ENCODE assay signal across 10 cellular contexts in genomic region chrY:2934048-2934447, GRCh38. TPM values are rescaled to one million over a fixed set of nuclear protein-coding genes. Genes with fewer than 3 reads are reported as not detected.
DNase-seq lines count a peak whose midpoint lies in the region; ATAC-seq and TF ChIP-seq lines count a peak whose summit lies in the region.
"Had no signal": no experiment of that assay in that cellular context is flagged by ENCODE, and none has a peak within 500 bp of the region (broad histone marks: within the 10 kb centered on the region; RNA-seq: fewer than 3 reads in every experiment).

No MANE protein-coding gene starts in this region.

- H2BK5ac ChIP-seq in neuronal stem cell (ENCODE audit: low read length), result no peak overlapping the region

- TF ChIP-seq CTCF in DOHH2 (IDR thresholded peaks at IDR 0.05; ENCODE audit: low read depth, low read length, poor library complexity, severe bottlenecking) (no peak), sigmoid colon (IDR thresholded peaks at IDR 0.05) (no peak)

- peaks cover 40% of the 10 kb centered on the region for H3K36me3 ChIP-seq in DOHH2 (ENCODE audit: control insufficient read depth, low read length)
- no peaks in the 10 kb centered on the region for H3K36me3 ChIP-seq in endocrine pancreas (ENCODE audit: control insufficient read depth, insufficient read depth, low read length)
- no peaks in the 10 kb centered on the region for H3K36me3 ChIP-seq in neuronal stem cell (replicated peaks in 1 of 2; ENCODE audit: control insufficient read depth in 2 of 2, insufficient read depth in 2 of 2, low read length in 2 of 2)
- no peaks in the 10 kb centered on the region for H3K36me3 ChIP-seq in sigmoid colon

- no peak overlapping the region for H2BK12ac ChIP-seq in neuronal stem cell (ENCODE audit: low read length)

- H3K79me2 ChIP-seq in DOHH2 (ENCODE audit: control insufficient read depth, low read length), result peaks cover 52% of the 10 kb centered on the region

- H3K4me2 ChIP-seq in DOHH2 (ENCODE audit: low read length) (peak overlapping the region; percentile 88), neuronal stem cell (ENCODE audit: insufficient read depth, low read length, poor library complexity, severe bottlenecking) (peak overlapping the region; percentile 31)

- no peak overlapping the region for H3K23ac ChIP-seq in neuronal stem cell (ENCODE audit: low read depth, low read length, poor library complexity)

- H3K4me3 ChIP-seq in DOHH2 (ENCODE audit: low read length), result peak overlapping the region; percentile 90
- peak overlapping the region; percentile 89 for H3K4me3 ChIP-seq in endocrine pancreas (ENCODE audit: control insufficient read depth, insufficient read depth, low read length)
- H3K4me3 ChIP-seq in neuronal stem cell (ENCODE audit: low read length in 2 of 2), result no peak overlapping the region
- peak overlapping the region in 2 of 4 donors; percentile 58 to 66 for H3K4me3 ChIP-seq in sigmoid colon

- no peak for TF ChIP-seq EP300 in sigmoid colon (IDR thresholded peaks at IDR 0.05)

- no peak overlapping the region for H2BK15ac ChIP-seq in neuronal stem cell (ENCODE audit: low read length)

- no peak overlapping the region for H3K14ac ChIP-seq in neuronal stem cell (ENCODE audit: low read length)

- H2AFZ ChIP-seq in neuronal stem cell (ENCODE audit: low read length), result no peak overlapping the region

- H3K27ac ChIP-seq in DOHH2 (ENCODE audit: low read depth, low read length) (peak overlapping the region; percentile 99; the same call in 1 of the 2 replicates), neuronal stem cell (replicated peaks; ENCODE audit: low read length) (peak overlapping the region; percentile 52), sigmoid colon (peak overlapping the region in 2 of 4 donors; percentile 96 to 98)

- H2BK120ac ChIP-seq in neuronal stem cell (ENCODE audit: low read depth, low read length), result no peak overlapping the region

- H3K9ac ChIP-seq in endocrine pancreas (ENCODE audit: control insufficient read depth, insufficient read depth, low read length) (peak overlapping the region; percentile 48), neuronal stem cell (ENCODE audit: low read depth, low read length, poor library complexity) (no peak overlapping the region)

- ATAC-seq in HG03378 (IDR thresholded peaks at IDR 0.05; ENCODE audit: unreplicated experiment) (no peak), GM21447 (IDR thresholded peaks at IDR 0.05; ENCODE audit: unreplicated experiment) (no peak)

- DNase-seq in NCI-H2196 treated with DMSO at 0.1 percent for 48 hours (lab: John Stamatoyannopoulos, UW; ENCODE audit: unreplicated experiment) (peak; percentile 15), neuronal stem cell (ENCODE audit: low spot score) (no peak), hepatic stellate cell (ENCODE audit: low spot score) (no peak), sigmoid colon (no peak)
- DNase-seq: NCI-H2081 treated with DMSO at 0.1 percent for 48 hours, T1000 had no signal

- no peak overlapping the region for H4K91ac ChIP-seq in neuronal stem cell (ENCODE audit: low read depth, low read length, poor library complexity)

- no peak overlapping the region for H3K4ac ChIP-seq in neuronal stem cell (ENCODE audit: low read length)

- no peak overlapping the region for H2AK5ac ChIP-seq in neuronal stem cell (ENCODE audit: low read depth, low read length)

- no CpG with 5 or more reads among the region's 11 CpGs for WGBS in neuronal stem cell (ENCODE audit: extremely low coverage in 2 of 2, insufficient read length in 2 of 2, insufficient replicate concordance in 1 of 2), 2 donors
- WGBS in sigmoid colon, 2 donors, result 26 to 38% methylated on average over 11 of the region's 11 CpGs

- TF ChIP-seq POLR2A in sigmoid colon (IDR thresholded peaks at IDR 0.05), result no peak

- H3K9me2 ChIP-seq in DOHH2 (replicated peaks; ENCODE audit: control insufficient read depth, low read length), result no peaks in the 10 kb centered on the region

- no peak overlapping the region for H3K18ac ChIP-seq in neuronal stem cell (ENCODE audit: low read length)

- H4K20me1 ChIP-seq in DOHH2 (ENCODE audit: control insufficient read depth, insufficient read depth, low read depth, low read length), result no peaks in the 10 kb centered on the region

- no peaks in the 10 kb centered on the region for H3K27me3 ChIP-seq in DOHH2 (ENCODE audit: control insufficient read depth, low read length)
- no peaks in the 10 kb centered on the region for H3K27me3 ChIP-seq in endocrine pancreas (ENCODE audit: control insufficient read depth, insufficient read depth, low read length)
- no peaks in the 10 kb centered on the region for H3K27me3 ChIP-seq in neuronal stem cell (ENCODE audit: control insufficient read depth in 3 of 3, insufficient read depth in 3 of 3, low read depth in 1 of 3, low read length in 3 of 3)
- H3K27me3 ChIP-seq in sigmoid colon, result no peaks in the 10 kb centered on the region

- peaks cover 14% of the 10 kb centered on the region for H3K4me1 ChIP-seq in DOHH2 (ENCODE audit: control insufficient read depth, low read length)
- no peaks in the 10 kb centered on the region for H3K4me1 ChIP-seq in endocrine pancreas (ENCODE audit: control insufficient read depth, insufficient read depth, low read length)
- H3K4me1 ChIP-seq in neuronal stem cell (ENCODE audit: control insufficient read depth in 2 of 2, insufficient read depth in 1 of 2, low read depth in 1 of 2, low read length in 2 of 2), result no peaks in the 10 kb centered on the region
- peaks cover 0 to 7% (median 0%) of the 10 kb centered on the region in 4 donors for H3K4me1 ChIP-seq in sigmoid colon

- H3F3A ChIP-seq in DOHH2 (ENCODE audit: control insufficient read depth, insufficient read depth), result peaks cover 11% of the 10 kb centered on the region

- H4K8ac ChIP-seq in neuronal stem cell (ENCODE audit: low read depth, low read length), result no peak overlapping the region

- no peaks in the 10 kb centered on the region for H3K9me3 ChIP-seq in DOHH2 (ENCODE audit: control insufficient read depth, insufficient read depth, low read length)
- H3K9me3 ChIP-seq in endocrine pancreas (ENCODE audit: control insufficient read depth, low read length), result no peaks in the 10 kb centered on the region
- no peaks in the 10 kb centered on the region for H3K9me3 ChIP-seq in neuronal stem cell (replicated peaks in 1 of 2; ENCODE audit: control insufficient read depth in 2 of 2, insufficient read depth in 1 of 2, low read depth in 1 of 2, low read length in 2 of 2)
- no peaks in the 10 kb centered on the region for H3K9me3 ChIP-seq in sigmoid colon

- intact Hi-C loops in sigmoid colon (cut with DNase I), result no loop called here

- no peaks in the 10 kb centered on the region for H3K79me1 ChIP-seq in neuronal stem cell (ENCODE audit: low read depth, low read length)

RNA-seq across cellular contexts. Expression of gene ZFY, which starts 1.1 kb away (rescaled TPM):
- polyA plus RNA-seq in neuronal stem cell (2013, experiment 1 of 2), result 12.1 TPM
- 13.0 TPM for polyA plus RNA-seq in neuronal stem cell (2013, experiment 2 of 2)
- total RNA-seq in sigmoid colon, result 10 to 100 TPM in 2 of 4 donors, under 1 TPM in 1, not detected in 1; 0.16 to 34.6 (median 22.0) TPM
- 1 to 10 TPM in 2 of 3 donors, not detected in 1; 3.2 to 3.5 TPM for polyA plus RNA-seq in sigmoid colon

Comparison
In these comparisons a context has a peak if more than half of its experiments do, and no peak if none do; other contexts are left out.
1. H3K4me3 ChIP-seq: peak in DOHH2 (single experiment) and endocrine pancreas (single experiment); none in neuronal stem cell (0 of 2).